7 cellular contexts compared by ENCODE assay signal in the genomic region with DNA sequence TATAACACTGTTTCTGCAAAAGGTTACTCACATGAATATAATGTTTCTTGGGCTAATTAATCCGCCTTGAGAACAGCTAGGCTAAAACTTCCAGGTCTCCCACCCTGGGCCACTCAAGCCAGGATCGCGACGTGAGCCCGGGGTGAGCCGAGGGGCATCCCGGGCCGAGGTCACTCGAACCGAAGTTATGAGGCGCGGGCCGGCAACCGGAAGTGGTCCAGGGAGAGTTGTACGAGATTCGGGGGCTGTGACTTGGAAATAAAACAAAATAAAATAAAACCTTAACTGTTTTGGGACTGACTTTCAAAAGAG. TPM values are rescaled to one million over a fixed set of nuclear protein-coding genes. Genes with fewer than 3 reads are reported as not detected.
DNase-seq lines count a peak whose midpoint lies in the region; ATAC-seq and TF ChIP-seq lines count a peak whose summit lies in the region.

No MANE protein-coding gene starts in this region.

- no peak for TF ChIP-seq POLR2A in gastrocnemius medialis (IDR thresholded peaks at IDR 0.05)

- no peaks in the 10 kb centered on the region for H3K27me3 ChIP-seq in WERI-Rb-1 (ENCODE audit: insufficient read depth, low read depth, severe bottlenecking)
- no peaks in the 10 kb centered on the region for H3K27me3 ChIP-seq in left ventricle myocardium inferior (ENCODE audit: low read depth)
- no peaks in the 10 kb centered on the region for H3K27me3 ChIP-seq in gastrocnemius medialis

- H3K4me3 ChIP-seq in WERI-Rb-1 (ENCODE audit: low read depth, low read length) = peak overlapping the region; percentile 86
- peak overlapping the region; percentile 77 for H3K4me3 ChIP-seq in left ventricle myocardium inferior
- H3K4me3 ChIP-seq in gastrocnemius medialis = peak overlapping the region; percentile 58 to 79 (median 74)

- intact Hi-C loops in left ventricle myocardium inferior (cut with micrococcal nuclease) (no loop called here), gastrocnemius medialis (cut with DNase I; ENCODE audit: low total_unique reads) (loop anchor here (5.0 kb wide), 3 partner anchors 43 to 147 kb away; a partner anchor contains a TSS)

- TF ChIP-seq CTCF in WERI-Rb-1 (IDR thresholded peaks at IDR 0.05; ENCODE audit: low read depth, low read length) = no peak
- TF ChIP-seq CTCF in left ventricle myocardium inferior (IDR thresholded peaks at IDR 0.05; ENCODE audit: borderline replicate concordance) = no peak
- TF ChIP-seq CTCF in gastrocnemius medialis (IDR thresholded peaks at IDR 0.05 in 4 of 5, conservative IDR thresholded peaks at IDR 0.05 in 1 of 5) = no peak

- H3K4me1 ChIP-seq in left ventricle myocardium inferior (peaks cover 28% of the 10 kb centered on the region), gastrocnemius medialis (peaks cover 5 to 16% of the 10 kb centered on the region in 2 donors)

- H3K27ac ChIP-seq in WERI-Rb-1 (peak overlapping the region; percentile 90), left ventricle myocardium inferior (replicated peaks) (peak overlapping the region; percentile 90), gastrocnemius medialis (peak overlapping the region; percentile 87 to 93 (median 88))

- in situ Hi-C loops in gastrocnemius medialis (cut with MboI; ENCODE audit: low sequenced_read_pairs in 4 of 4) = no loop called here

- H3K36me3 ChIP-seq in WERI-Rb-1 = peaks cover 26% of the 10 kb centered on the region
- H3K36me3 ChIP-seq in left ventricle myocardium inferior = no peaks in the 10 kb centered on the region
- H3K36me3 ChIP-seq in gastrocnemius medialis = no peaks in the 10 kb centered on the region

- DNase-seq in GM19238 (ENCODE audit: insufficient read length, low spot score) (peak; percentile 13), WERI-Rb-1 (no peak), left ventricle myocardium inferior (no peak), gastrocnemius medialis (no peak), globus pallidus (ENCODE audit: low spot score) (no peak)

- H3K9me3 ChIP-seq in WERI-Rb-1 (ENCODE audit: severe bottlenecking) (no peaks in the 10 kb centered on the region), left ventricle myocardium inferior (replicated peaks) (no peaks in the 10 kb centered on the region), gastrocnemius medialis (no peaks in the 10 kb centered on the region)

- ATAC-seq in HG02970 (IDR thresholded peaks at IDR 0.05; ENCODE audit: low FRiP score, unreplicated experiment) (peak; percentile 25), gastrocnemius medialis (peak; percentile 33 to 48), HG03378 (IDR thresholded peaks at IDR 0.05; ENCODE audit: unreplicated experiment) (no peak)

RNA-seq across cellular contexts. Expression of a gene that starts 0.3 kb away (rescaled TPM):
- 28.1 TPM for total RNA-seq in left ventricle myocardium inferior
- 10 to 100 TPM; 13.0 to 32.1 (median 26.3) TPM for total RNA-seq in gastrocnemius medialis

RNA-seq across cellular contexts. Expression of a gene that starts 0.3 kb away (rescaled TPM):
- 56.9 TPM for total RNA-seq in left ventricle myocardium inferior
- total RNA-seq in gastrocnemius medialis = 1 to 10 TPM in 1 of 4 donors, under 1 TPM in 2, not detected in 1; 0.31 to 2.2 (median 0.93) TPM

RNA-seq across cellular contexts. Expression of a gene that starts 0.7 kb away (rescaled TPM):
- total RNA-seq in left ventricle myocardium inferior = 17.0 TPM
- 10 to 100 TPM in 2 of 4 donors, 1 to 10 TPM in 2; 8.8 to 15.9 (median 10.6) TPM for total RNA-seq in gastrocnemius medialis

RNA-seq across cellular contexts. Expression of a gene that starts 44.0 kb away (rescaled TPM):
- total RNA-seq in left ventricle myocardium inferior (364 TPM), gastrocnemius medialis (100 to 1,000 TPM; 141 to 267 (median 183) TPM)

RNA-seq across cellular contexts. Expression of a gene that starts 48.1 kb away (rescaled TPM):
- 49.7 TPM for total RNA-seq in left ventricle myocardium inferior
- total RNA-seq in gastrocnemius medialis = 10 to 100 TPM; 23.3 to 33.7 (median 28.2) TPM

Comparison
In these comparisons a context has a peak if more than half of its experiments do, and no peak if none do; other contexts are left out.
1. RNA of a gene that starts 0.3 kb away (total RNA-seq): 56.9 TPM in left ventricle myocardium inferior (single experiment); 0.31 to 2.2 TPM in gastrocnemius medialis; every median in the first group is over 10 times any median in the second.
2. Peak in every context shown above with its lines, with median percentiles within 50 percentile points of each other: H3K27ac ChIP-seq and H3K4me3 ChIP-seq.